Comparison of ENCODE assay signal across 11 cellular contexts in genomic region chr11:117870176-117870952, GRCh38. TPM values are rescaled to one million over a fixed set of nuclear protein-coding genes. Genes with fewer than 3 reads are reported as not detected.
A peak's percentile ranks its signal among the peaks of the same experiment; 100 is the strongest.
DNase-seq lines count a peak whose midpoint lies in the region; ATAC-seq, FAIRE-seq and TF ChIP-seq lines count a peak whose summit lies in the region.
"Had no signal": no experiment of that assay in that cellular context is flagged by ENCODE, and none has a peak within 500 bp of the region (broad histone marks: within the 10 kb centered on the region; RNA-seq: fewer than 3 reads in every experiment).

No MANE protein-coding gene starts in this region.

- in situ Hi-C loops in HepG2 (cut with HindIII; ENCODE audit: extremely low pct_ligation_motif_present, low pct_unique_long_range_greater_than_20kb): no loop called here

- no peak for TF ChIP-seq RAD21 in SK-N-SH (IDR thresholded peaks at IDR 0.05; ENCODE audit: low read length)
- no peak for TF ChIP-seq RAD21 in HepG2 (CRISPR knock-in tag; IDR thresholded peaks at IDR 0.05)

- H3K27me3 ChIP-seq in SK-N-SH (ENCODE audit: insufficient read depth) (peaks cover 17% of the 10 kb centered on the region; the same call in 1 of the 2 replicates), HepG2 (ENCODE audit: control insufficient read depth in 1 of 2, insufficient read depth in 2 of 2, low read length in 2 of 2) (peaks cover 7 to 86% of the 10 kb centered on the region in 2 experiments; a peak in 4 of 5 replicates), testis (no peaks in the 10 kb centered on the region), thyroid gland (no peaks in the 10 kb centered on the region)

- BruUV-seq in HepG2 (replicated peaks; lab: Mats Ljungman, UMichigan): no TSS peak

- H3K9me2 ChIP-seq in SK-N-SH: no peaks in the 10 kb centered on the region

- TF ChIP-seq CTCF in SK-N-SH (IDR thresholded peaks at IDR 0.05) (no peak), HepG2 (CRISPR knock-in tag; IDR thresholded peaks at IDR 0.05) (no peak), testis (IDR thresholded peaks at IDR 0.05) (no peak), thyroid gland (IDR thresholded peaks at IDR 0.05) (no peak)

- TF ChIP-seq EP300 in SK-N-SH (IDR thresholded peaks at IDR 0.05; ENCODE audit: borderline replicate concordance in 1 of 2, low read depth in 1 of 2, low read length in 1 of 2): no peak
- TF ChIP-seq EP300 in HepG2 (IDR thresholded peaks at IDR 0.05; ENCODE audit: low read depth in 2 of 2, low read length in 2 of 2): no peak
- no peak for TF ChIP-seq EP300 in HepG2 (CRISPR knock-in tag; IDR thresholded peaks at IDR 0.05; ENCODE audit: borderline replicate concordance)

- H2AFZ ChIP-seq in SK-N-SH (ENCODE audit: low read depth) (no peak overlapping the region), HepG2 (ENCODE audit: low read length) (no peak overlapping the region)

- H3F3A ChIP-seq in SK-N-SH (replicated peaks; ENCODE audit: insufficient read depth): no peaks in the 10 kb centered on the region

- peaks cover 0 to 48% of the 10 kb centered on the region in 2 experiments; a peak in 1 of 4 replicates for H3K4me1 ChIP-seq in SK-N-SH (ENCODE audit: control insufficient read depth in 1 of 2, insufficient read depth in 2 of 2, low read depth in 1 of 2, low read length in 1 of 2)
- H3K4me1 ChIP-seq in HepG2 (ENCODE audit: insufficient read depth, low read length): no peaks in the 10 kb centered on the region
- peaks cover 91% of the 10 kb centered on the region for H3K4me1 ChIP-seq in testis
- H3K4me1 ChIP-seq in thyroid gland: peaks cover 11 to 37% of the 10 kb centered on the region in 2 donors

- H3K36me3 ChIP-seq in SK-N-SH (replicated peaks in 1 of 2; ENCODE audit: control insufficient read depth in 1 of 2, insufficient read depth in 2 of 2, low read length in 1 of 2) (no peaks in the 10 kb centered on the region), HepG2 (replicated peaks in 1 of 2; ENCODE audit: control insufficient read depth in 1 of 2, insufficient read depth in 2 of 2, low read length in 2 of 2) (no peaks in the 10 kb centered on the region), testis (ENCODE audit: low read depth, missing control alignments) (no peaks in the 10 kb centered on the region), thyroid gland (no peaks in the 10 kb centered on the region)

- no peak; the same call in 2 of the 3 replicates for ATAC-seq in SK-N-SH treated with all-trans-retinoic acid at 6 μM for 48 hours
- ATAC-seq in HepG2: peak; percentile 34; the same call in 2 of the 3 replicates

- H3K4me3 ChIP-seq in SK-N-SH (ENCODE audit: low read depth in 2 of 2, low read length in 1 of 2) (no peak overlapping the region), HepG2 (replicated peaks in 1 of 3; ENCODE audit: insufficient read depth in 1 of 3, low read depth in 2 of 3, low read length in 3 of 3) (no peak overlapping the region), testis (no peak overlapping the region), thyroid gland (replicated peaks in 1 of 3) (no peak overlapping the region)

- no peaks in the 10 kb centered on the region for H3K9me3 ChIP-seq in SK-N-SH
- H3K9me3 ChIP-seq in HepG2 (ENCODE audit: low read length): no peaks in the 10 kb centered on the region
- H3K9me3 ChIP-seq in testis: no peaks in the 10 kb centered on the region
- no peaks in the 10 kb centered on the region for H3K9me3 ChIP-seq in thyroid gland

- H3K4me2 ChIP-seq in SK-N-SH: no peak overlapping the region
- no peak overlapping the region for H3K4me2 ChIP-seq in HepG2 (ENCODE audit: low read depth, low read length)

- intact Hi-C loops in HepG2 (cut with micrococcal nuclease; ENCODE audit: unreplicated experiment) (no loop called here), testis (cut with DNase I; ENCODE audit: low total_unique reads) (no loop called here), thyroid gland (cut with DNase I) (no loop called here)

- TF ChIP-seq POLR2A in HepG2 (IDR thresholded peaks at IDR 0.05; ENCODE audit: insufficient read depth in 1 of 2, low read depth in 2 of 2, low read length in 2 of 2) (no peak), testis (IDR thresholded peaks at IDR 0.05) (no peak), thyroid gland (IDR thresholded peaks at IDR 0.05) (no peak)

- H3K9ac ChIP-seq in SK-N-SH (no peak overlapping the region), HepG2 (ENCODE audit: insufficient read depth, low read depth, low read length) (no peak overlapping the region)

- CTCF ChIA-PET in SK-N-SH (lab: Yijun Ruan, JAX) (interaction anchor here (0.9 to 4.2 kb wide), 6 partner anchors 10 to 444 kb away, joined by 3 to 27 read pairs (median 4); no protein-coding TSS in a partner anchor), HepG2 (lab: Yijun Ruan, JAX; ENCODE audit: low intra/inter-chr PET ratio, low total read pairs) (no interaction called here)

- WGBS in SK-N-SH (ENCODE audit: low lambda C conversion rate): 13% methylated on average over 2 of the region's 6 CpGs
- WGBS in HepG2 (ENCODE audit: low lambda C conversion rate): 0% methylated on average over 2 of the region's 6 CpGs
- WGBS in testis, 2 donors: 48 to 79% methylated on average over 2 to 6 of the region's 6 CpGs
- WGBS in thyroid gland, 2 donors: 72 to 100% methylated on average over 2 to 5 of the region's 6 CpGs

- FAIRE-seq in HepG2 (lab: Jason Lieb, UNC): no peak

- DNase-seq in SK-N-SH (peak; percentile 52), NCI-H526 treated with DMSO at 0.1 percent for 48 hours (lab: John Stamatoyannopoulos, UW) (peak; percentile 95), HepG2 (ENCODE audit: low spot score) (no peak), testis (peak; percentile 92), activated gamma-delta T cell treated with Interleukin-2 at 50 U/mL for 16 hours (no peak), thyroid gland (no peak)
- DNase-seq in activated T-cell treated with anti-CD3 and anti-CD28 coated beads, Interleukin-2, amount 50 U/mL, for 1 hour: no peak
- DNase-seq: stimulated activated CD4-positive, alpha-beta T cell treated with anti-CD3 and anti-CD28 coated beads, Interleukin-4, amount 100 ng/mL, for 24 hours; T-helper 9 cell had no signal

- H4K20me1 ChIP-seq in SK-N-SH (ENCODE audit: insufficient read depth) (no peaks in the 10 kb centered on the region), HepG2 (ENCODE audit: insufficient read depth, low read length) (no peaks in the 10 kb centered on the region)

- POLR2A ChIA-PET in SK-N-SH (lab: Yijun Ruan, JAX): interaction anchor here (1.4 kb wide), 1 partner anchor 9 kb away, joined by 3 read pairs; no protein-coding TSS in a partner anchor
- POLR2A ChIA-PET in HepG2 (lab: Yijun Ruan, JAX): no interaction called here

- H3K27ac ChIP-seq in SK-N-SH (ENCODE audit: low read depth in 2 of 2, low read length in 1 of 2) (peak overlapping the region in 1 of 2 experiments; percentile 81; a peak in 2 of 4 replicates), HepG2 (ENCODE audit: extremely low read length, insufficient read depth, low read length) (no peak overlapping the region), testis (peak overlapping the region; percentile 68 to 85), thyroid gland (peak overlapping the region in 1 of 3 donors; percentile 36)

- H3K79me2 ChIP-seq in SK-N-SH (ENCODE audit: insufficient read depth) (no peaks in the 10 kb centered on the region), HepG2 (ENCODE audit: insufficient read depth, low read length) (no peaks in the 10 kb centered on the region)

RNA-seq across cellular contexts. Expression of gene FXYD6, which starts 6.1 kb away (rescaled TPM):
- polyA plus RNA-seq in SK-N-SH (2012; rRNA removed) (1.4 and 4.3 TPM in 2 replicates), HepG2 (2011; rRNA removed) (not detected in 2 replicates), testis (ENCODE audit: insufficient read depth, low read depth, low replicate concordance) (186 TPM)
- 2.5 and 4.6 TPM in 2 replicates for polyA plus RNA-seq in SK-N-SH (2012; cell fraction: cytosol; rRNA removed)
- polyA plus RNA-seq in SK-N-SH (2012; cell fraction: nucleus; rRNA removed): 0.56 and 1.6 TPM in 2 replicates
- total RNA-seq in HepG2 (2016; rRNA removed; fragmentation: Illumina TruSeq; extraction: Trizol) (not detected in 2 replicates), testis (100 to 1,000 TPM; 191 to 439 TPM), thyroid gland (100 to 1,000 TPM in 2 of 4 donors, 10 to 100 TPM in 2; 34.2 to 143 (median 88.6) TPM)
- not detected in 2 replicates for total RNA-seq in HepG2 (2016; cell fraction: cytosol; rRNA removed; fragmentation: Illumina TruSeq; extraction: Trizol; ENCODE audit: low read depth)
- not detected in 2 replicates for total RNA-seq in HepG2 (2016; cell fraction: insoluble cytoplasmic fraction; rRNA removed; fragmentation: Illumina TruSeq; extraction: Trizol)
- not detected in 2 replicates for total RNA-seq in HepG2 (2016; cell fraction: membrane; rRNA removed; fragmentation: Illumina TruSeq; extraction: Trizol)
- total RNA-seq in HepG2 (2016; cell fraction: nucleus; rRNA removed; fragmentation: Illumina TruSeq; extraction: Trizol): not detected in 2 replicates
- not detected in 2 replicates for polyA plus RNA-seq in HepG2 (2011; cell fraction: cytosol; rRNA removed)
- not detected in 2 replicates for polyA plus RNA-seq in HepG2 (2011; cell fraction: nucleus; rRNA removed)
- polyA plus RNA-seq in HepG2 (2012): not detected in 2 replicates
- not detected in 2 replicates for polyA plus RNA-seq in HepG2 (2016; cell fraction: cytosol; fragmentation: Illumina TruSeq; extraction: Trizol; ENCODE audit: low read depth)
- not detected in 2 replicates for polyA plus RNA-seq in HepG2 (2016; cell fraction: insoluble cytoplasmic fraction; fragmentation: Illumina TruSeq; extraction: Trizol; ENCODE audit: low read depth)
- polyA plus RNA-seq in HepG2 (2016; cell fraction: membrane; fragmentation: Illumina TruSeq; extraction: Trizol; ENCODE audit: low read depth): not detected in 2 replicates
- polyA plus RNA-seq in HepG2 (2016; cell fraction: nucleus; fragmentation: Illumina TruSeq; extraction: Trizol; ENCODE audit: insufficient read depth, low read depth): not detected in 2 replicates
- polyA minus RNA-seq in HepG2 (2011; rRNA and poly(A)+ RNA removed; ENCODE audit: low replicate concordance): not detected in 2 replicates
- polyA minus RNA-seq in HepG2 (2011; cell fraction: cytosol; rRNA and poly(A)+ RNA removed): not detected in 2 replicates
- not detected in 2 replicates for polyA minus RNA-seq in HepG2 (2011; cell fraction: nucleus; rRNA and poly(A)+ RNA removed)
- total RNA-seq: natural killer cell treated with Interleukin-12 subunit alpha and Interleukin-12 subunit beta and Interleukin-15 and Interleukin-18, amount 100 ng/mL, for 72 hours had no signal

RNA-seq across cellular contexts. Expression of gene FXYD2, which starts 45.8 kb away (rescaled TPM):
- not detected in 2 replicates for polyA plus RNA-seq in SK-N-SH (2012; rRNA removed)
- polyA plus RNA-seq in SK-N-SH (2012; cell fraction: cytosol; rRNA removed): 0.03 TPM in 1 of 2 replicates, not detected in the other
- not detected in 2 replicates for polyA plus RNA-seq in SK-N-SH (2012; cell fraction: nucleus; rRNA removed)
- 106 and 107 TPM in 2 replicates for total RNA-seq in HepG2 (2016; rRNA removed; fragmentation: Illumina TruSeq; extraction: Trizol)
- 71.2 and 93.3 TPM in 2 replicates for total RNA-seq in HepG2 (2016; cell fraction: cytosol; rRNA removed; fragmentation: Illumina TruSeq; extraction: Trizol; ENCODE audit: low read depth)
- total RNA-seq in HepG2 (2016; cell fraction: insoluble cytoplasmic fraction; rRNA removed; fragmentation: Illumina TruSeq; extraction: Trizol): 102 and 114 TPM in 2 replicates
- total RNA-seq in HepG2 (2016; cell fraction: membrane; rRNA removed; fragmentation: Illumina TruSeq; extraction: Trizol): 99.5 and 112 TPM in 2 replicates
- 50.7 and 58.0 TPM in 2 replicates for total RNA-seq in HepG2 (2016; cell fraction: nucleus; rRNA removed; fragmentation: Illumina TruSeq; extraction: Trizol)
- 38.8 and 45.9 TPM in 2 replicates for polyA plus RNA-seq in HepG2 (2011; rRNA removed)
- 34.6 and 67.1 TPM in 2 replicates for polyA plus RNA-seq in HepG2 (2011; cell fraction: cytosol; rRNA removed)
- 36.7 and 39.0 TPM in 2 replicates for polyA plus RNA-seq in HepG2 (2011; cell fraction: nucleus; rRNA removed)
- 12.8 and 15.4 TPM in 2 replicates for polyA plus RNA-seq in HepG2 (2012)
- polyA plus RNA-seq in HepG2 (2016; cell fraction: cytosol; fragmentation: Illumina TruSeq; extraction: Trizol; ENCODE audit: low read depth): 80.3 and 98.8 TPM in 2 replicates
- 93.9 and 102 TPM in 2 replicates for polyA plus RNA-seq in HepG2 (2016; cell fraction: insoluble cytoplasmic fraction; fragmentation: Illumina TruSeq; extraction: Trizol; ENCODE audit: low read depth)
- polyA plus RNA-seq in HepG2 (2016; cell fraction: membrane; fragmentation: Illumina TruSeq; extraction: Trizol; ENCODE audit: low read depth): 83.4 and 95.9 TPM in 2 replicates
- polyA plus RNA-seq in HepG2 (2016; cell fraction: nucleus; fragmentation: Illumina TruSeq; extraction: Trizol; ENCODE audit: insufficient read depth, low read depth): 79.8 and 83.8 TPM in 2 replicates
- 0.12 and 31.7 TPM in 2 replicates for polyA minus RNA-seq in HepG2 (2011; rRNA and poly(A)+ RNA removed; ENCODE audit: low replicate concordance)
- polyA minus RNA-seq in HepG2 (2011; cell fraction: cytosol; rRNA and poly(A)+ RNA removed): 4.7 and 14.1 TPM in 2 replicates
- 35.9 and 38.2 TPM in 2 replicates for polyA minus RNA-seq in HepG2 (2011; cell fraction: nucleus; rRNA and poly(A)+ RNA removed)
- total RNA-seq in testis: 1 to 10 TPM; 5.3 to 7.6 TPM
- 8.3 TPM for polyA plus RNA-seq in testis (ENCODE audit: insufficient read depth, low read depth, low replicate concordance)
- 1 to 10 TPM in 3 of 4 donors, under 1 TPM in 1; 0.42 to 2.8 (median 1.5) TPM for total RNA-seq in thyroid gland

RNA-seq across cellular contexts. Expression of gene TMPRSS13, which starts 58.8 kb away (rescaled TPM):
- polyA plus RNA-seq in SK-N-SH (2012; rRNA removed) (not detected in 2 replicates), HepG2 (2011; rRNA removed) (not detected in 2 replicates), testis (ENCODE audit: insufficient read depth, low read depth, low replicate concordance) (0.91 TPM)
- polyA plus RNA-seq in SK-N-SH (2012; cell fraction: cytosol; rRNA removed): not detected in 2 replicates
- 0.01 TPM in 1 of 2 replicates, not detected in the other for polyA plus RNA-seq in SK-N-SH (2012; cell fraction: nucleus; rRNA removed)
- total RNA-seq in HepG2 (2016; rRNA removed; fragmentation: Illumina TruSeq; extraction: Trizol) (not detected in 2 replicates), testis (under 1 TPM; 0.74 to 0.87 TPM), thyroid gland (10 to 100 TPM in 3 of 4 donors, 1 to 10 TPM in 1; 8.5 to 24.3 (median 13.0) TPM)
- total RNA-seq in HepG2 (2016; cell fraction: cytosol; rRNA removed; fragmentation: Illumina TruSeq; extraction: Trizol; ENCODE audit: low read depth): not detected in 2 replicates
- not detected in 2 replicates for total RNA-seq in HepG2 (2016; cell fraction: insoluble cytoplasmic fraction; rRNA removed; fragmentation: Illumina TruSeq; extraction: Trizol)
- total RNA-seq in HepG2 (2016; cell fraction: membrane; rRNA removed; fragmentation: Illumina TruSeq; extraction: Trizol): not detected in 2 replicates
- total RNA-seq in HepG2 (2016; cell fraction: nucleus; rRNA removed; fragmentation: Illumina TruSeq; extraction: Trizol): not detected in 2 replicates
- polyA plus RNA-seq in HepG2 (2011; cell fraction: cytosol; rRNA removed): not detected in 2 replicates
- not detected in 2 replicates for polyA plus RNA-seq in HepG2 (2011; cell fraction: nucleus; rRNA removed)
- polyA plus RNA-seq in HepG2 (2012): not detected in 2 replicates
- polyA plus RNA-seq in HepG2 (2016; cell fraction: cytosol; fragmentation: Illumina TruSeq; extraction: Trizol; ENCODE audit: low read depth): not detected in 2 replicates
- not detected in 2 replicates for polyA plus RNA-seq in HepG2 (2016; cell fraction: insoluble cytoplasmic fraction; fragmentation: Illumina TruSeq; extraction: Trizol; ENCODE audit: low read depth)
- polyA plus RNA-seq in HepG2 (2016; cell fraction: membrane; fragmentation: Illumina TruSeq; extraction: Trizol; ENCODE audit: low read depth): not detected in 2 replicates
- polyA plus RNA-seq in HepG2 (2016; cell fraction: nucleus; fragmentation: Illumina TruSeq; extraction: Trizol; ENCODE audit: insufficient read depth, low read depth): not detected in 2 replicates
- not detected in 2 replicates for polyA minus RNA-seq in HepG2 (2011; rRNA and poly(A)+ RNA removed; ENCODE audit: low replicate concordance)
- not detected in 2 replicates for polyA minus RNA-seq in HepG2 (2011; cell fraction: cytosol; rRNA and poly(A)+ RNA removed)
- not detected in 2 replicates for polyA minus RNA-seq in HepG2 (2011; cell fraction: nucleus; rRNA and poly(A)+ RNA removed)

Comparison
In these comparisons a context has a peak if more than half of its experiments do, and no peak if none do; other contexts are left out.
1. DNase-seq: peak in SK-N-SH (single experiment), NCI-H526 treated with DMSO at 0.1 percent for 48 hours (single experiment) and testis (single experiment); none in HepG2 (single experiment), activated gamma-delta T cell treated with Interleukin-2 at 50 U/mL for 16 hours (single experiment), activated T-cell treated with anti-CD3 and anti-CD28 coated beads, Interleukin-2, amount 50 U/mL, for 1 hour (single experiment) and thyroid gland (0 of 2).
2. RNA of gene FXYD6, which starts 6.1 kb away (total RNA-seq): 191 to 439 TPM in testis and 34.2 to 143 TPM in thyroid gland; not detected in HepG2; every median in the first group is over 10 times any median in the second.
3. RNA of gene FXYD2, which starts 45.8 kb away (total RNA-seq): 50.7 to 114 TPM in HepG2; 5.3 to 7.6 TPM in testis and 0.42 to 2.8 TPM in thyroid gland; every median in the first group is over 4 times any median in the second.
4. RNA of gene TMPRSS13, which starts 58.8 kb away (total RNA-seq): 8.5 to 24.3 TPM in thyroid gland; 0.74 to 0.87 TPM in testis and not detected in HepG2; every median in the first group is over 4 times any median in the second.
5. Of the 25 proteins assayed by ChIP-seq in both HepG2 and SK-N-SH: peak only in HepG2: none; only in SK-N-SH: CHD2; in both: none; in neither: 24.